ENCODE assay signal across 1 cellular context in genomic region chr3:4983739-4984510, GRCh38.
TF ChIP-seq lines count a peak whose summit lies in the region.

No MANE protein-coding gene starts in this region.

TF ChIP-seq in SK-N-SH, 30 proteins besides CTCF, POLR2A, EP300 and RAD21 (continued from another document):
- TF ChIP-seq SIN3A (IDR thresholded peaks at IDR 0.05; ENCODE audit: borderline replicate concordance, low read depth, low read length), result no peak
- TF ChIP-seq FOSL2 (IDR thresholded peaks at IDR 0.05; ENCODE audit: borderline replicate concordance, low read depth), result peak; percentile 50; the same call in 1 of the 2 replicates
- TF ChIP-seq EZH2phosphoT487 (IDR thresholded peaks at IDR 0.05; ENCODE audit: borderline replicate concordance, low read depth), result no peak
- no peak for TF ChIP-seq GATA2 (CRISPR knock-in tag; IDR thresholded peaks at IDR 0.05)
- TF ChIP-seq FOXJ3 (CRISPR knock-in tag; IDR thresholded peaks at IDR 0.05), result no peak
- TF ChIP-seq TAF1 (IDR thresholded peaks at IDR 0.05; ENCODE audit: borderline replicate concordance, low read depth, low read length), result no peak
- no peak for TF ChIP-seq CHD2 (IDR thresholded peaks at IDR 0.05; ENCODE audit: low read length, partially characterized antibody)
- no peak for TF ChIP-seq GABPA (IDR thresholded peaks at IDR 0.05; ENCODE audit: low read depth)
- no peak for TF ChIP-seq SMC3 (IDR thresholded peaks at IDR 0.05; ENCODE audit: low read depth, low read length)
- TF ChIP-seq PBX3 (IDR thresholded peaks at IDR 0.05), result no peak
- no peak for TF ChIP-seq RXRA (IDR thresholded peaks at IDR 0.05; ENCODE audit: borderline replicate concordance, low read depth)
- TF ChIP-seq USF1 (IDR thresholded peaks at IDR 0.05; ENCODE audit: borderline replicate concordance, low read depth), result no peak
- TF ChIP-seq POLR2AphosphoS5 (IDR thresholded peaks at IDR 0.05; ENCODE audit: low read depth, low read length), result peak; percentile 39
- no peak for TF ChIP-seq TEAD4 (IDR thresholded peaks at IDR 0.05; ENCODE audit: borderline replicate concordance, insufficient read depth)
- peak; percentile 45 for TF ChIP-seq JUND (IDR thresholded peaks at IDR 0.05)
